Comparison of ENCODE assay signal across 8 cellular contexts in genomic region chr19:13846533-13847032, GRCh38. TPM values are rescaled to one million over a fixed set of nuclear protein-coding genes. Genes with fewer than 3 reads are reported as not detected.
DNase-seq lines count a peak whose midpoint lies in the region; ATAC-seq and TF ChIP-seq lines count a peak whose summit lies in the region.

No MANE protein-coding gene starts in this region.

- no peaks in the 10 kb centered on the region for H3K9me3 ChIP-seq in Peyer's patch
- H3K9me3 ChIP-seq in neuron (ENCODE audit: low read length), result no peaks in the 10 kb centered on the region
- no peaks in the 10 kb centered on the region for H3K9me3 ChIP-seq in suprapubic skin

- no peak for TF ChIP-seq EP300 in suprapubic skin (IDR thresholded peaks at IDR 0.05)

- H3K36me3 ChIP-seq in Peyer's patch, result no peaks in the 10 kb centered on the region
- H3K36me3 ChIP-seq in neuron (ENCODE audit: insufficient read depth, low read length), result no peaks in the 10 kb centered on the region
- no peaks in the 10 kb centered on the region for H3K36me3 ChIP-seq in suprapubic skin

- H3K27me3 ChIP-seq in Peyer's patch (no peaks in the 10 kb centered on the region), neuron (ENCODE audit: insufficient read depth, low read length) (no peaks in the 10 kb centered on the region), suprapubic skin (no peaks in the 10 kb centered on the region)

- WGBS in suprapubic skin, result 5% methylated on average over 7 of the region's 13 CpGs

- TF ChIP-seq CTCF in AG09309 (IDR thresholded peaks at IDR 0.05; ENCODE audit: control insufficient read depth, insufficient read depth, low read depth, low read length, missing control alignments) (no peak), Peyer's patch (IDR thresholded peaks at IDR 0.05) (no peak), suprapubic skin (IDR thresholded peaks at IDR 0.05) (no peak)

- H3K27ac ChIP-seq in Peyer's patch, result peak overlapping the region; percentile 91 to 99 (median 97)
- peak overlapping the region; percentile 100 for H3K27ac ChIP-seq in suprapubic skin

- ATAC-seq in GM18870 (IDR thresholded peaks at IDR 0.05; ENCODE audit: unreplicated experiment) (peak; percentile 47), HG03175 (IDR thresholded peaks at IDR 0.05; ENCODE audit: unreplicated experiment) (peak; percentile 61)

- H3K4me3 ChIP-seq in AG09309 (ENCODE audit: control insufficient read depth, low read depth, low read length), result peak overlapping the region; percentile 60; the same call in 1 of the 2 replicates
- H3K4me3 ChIP-seq in Peyer's patch, result peak overlapping the region; percentile 41 to 60 (median 56)
- peak overlapping the region; percentile 59 for H3K4me3 ChIP-seq in neuron (ENCODE audit: low read length)
- peak overlapping the region; percentile 60 for H3K4me3 ChIP-seq in suprapubic skin

- no peak overlapping the region for H2AFZ ChIP-seq in neuron (ENCODE audit: low read depth, low read length)

- peaks cover 7 to 61% (median 35%) of the 10 kb centered on the region in 4 donors for H3K4me1 ChIP-seq in Peyer's patch
- H3K4me1 ChIP-seq in neuron (ENCODE audit: insufficient read depth, low read length), result peaks cover 47% of the 10 kb centered on the region
- peaks cover 83% of the 10 kb centered on the region for H3K4me1 ChIP-seq in suprapubic skin

- peak in 1 of 2 donors; percentile 29 for TF ChIP-seq POLR2A in Peyer's patch (IDR thresholded peaks at IDR 0.05)
- TF ChIP-seq POLR2A in suprapubic skin (IDR thresholded peaks at IDR 0.05), result peak in 1 of 2 donors; percentile 50

- DNase-seq in AG09309 (ENCODE audit: low read depth) (no peak), Peyer's patch (peak; percentile 88 to 96 (median 94)), fibroblast of peridontal ligament (ENCODE audit: extremely low read depth) (peak; percentile 86), suprapubic skin (ENCODE audit: low spot score in 2 of 2) (peak; percentile 95 to 98)
- DNase-seq in activated T-helper 1 cell treated with anti-CD3 and anti-CD28 coated beads, Interleukin-2, amount 50 U/mL, for 16 hours (ENCODE audit: low read depth in 1 of 2, low spot score in 1 of 2), result peak; percentile 88 to 90

RNA-seq across cellular contexts. Expression of gene NANOS3, which starts 30.4 kb away (rescaled TPM):
- total RNA-seq in Peyer's patch (not detected), suprapubic skin (not detected)

RNA-seq across cellular contexts. Expression of gene ZSWIM4, which starts 51.3 kb away (rescaled TPM):
- total RNA-seq in Peyer's patch (1 to 10 TPM; 1.6 to 9.1 (median 5.8) TPM), suprapubic skin (10 to 100 TPM; 11.4 to 19.5 (median 16.3) TPM)

RNA-seq across cellular contexts. Expression of gene BRME1, which starts 59.3 kb away (rescaled TPM):
- total RNA-seq in Peyer's patch (10 to 100 TPM in 3 of 4 donors, 1 to 10 TPM in 1; 7.4 to 73.1 (median 41.2) TPM), suprapubic skin (10 to 100 TPM in 2 of 4 donors, 1 to 10 TPM in 2; 7.6 to 23.0 (median 9.9) TPM)

RNA-seq across cellular contexts. Expression of gene CC2D1A, which starts 59.4 kb away (rescaled TPM):
- total RNA-seq in Peyer's patch (100 to 1,000 TPM in 3 of 4 donors, 10 to 100 TPM in 1; 97.4 to 235 (median 184) TPM), suprapubic skin (10 to 100 TPM; 48.0 to 94.9 (median 66.7) TPM)
